ENCODE assay signal across 1 cellular context in the genomic region with DNA sequence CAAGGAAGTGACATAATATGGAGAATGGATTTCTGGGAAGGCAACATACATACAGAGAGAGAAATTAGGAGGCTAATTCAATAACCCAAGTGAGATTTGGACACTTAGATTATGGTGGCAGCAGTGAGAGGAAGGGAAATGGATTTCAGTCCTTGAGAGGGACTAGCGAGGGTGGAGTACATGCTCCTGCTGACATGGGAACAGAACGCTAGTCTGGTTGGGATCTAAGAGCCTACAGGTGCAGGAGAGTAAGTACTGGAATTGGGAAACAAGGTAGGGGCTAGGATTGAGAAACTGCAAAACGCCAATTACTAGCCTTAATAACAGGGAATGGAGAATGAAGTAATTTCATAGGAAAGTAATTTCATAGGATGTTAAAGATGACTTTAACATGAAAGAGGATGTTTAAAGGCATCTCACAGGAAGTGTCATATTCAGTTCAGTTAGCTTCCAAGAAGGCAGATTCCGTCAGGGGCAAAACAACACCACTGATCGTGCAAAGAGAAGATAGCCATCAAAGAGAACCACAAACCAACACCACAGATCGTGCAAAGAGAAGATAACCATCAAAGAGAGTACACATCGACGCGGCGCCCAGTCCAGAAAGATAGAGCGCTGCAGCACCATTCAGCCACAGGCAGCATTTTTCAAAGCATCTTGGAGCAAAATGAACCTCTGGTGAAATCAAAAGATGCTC.
A peak's percentile ranks its signal among the peaks of the same experiment; 100 is the strongest.
TF ChIP-seq lines count a peak whose summit lies in the region.

No MANE protein-coding gene starts in this region.

TF ChIP-seq in K562, 482 proteins besides CTCF, POLR2A, EP300 and RAD21 (continued from another document):
- TF ChIP-seq, protein P1, sequence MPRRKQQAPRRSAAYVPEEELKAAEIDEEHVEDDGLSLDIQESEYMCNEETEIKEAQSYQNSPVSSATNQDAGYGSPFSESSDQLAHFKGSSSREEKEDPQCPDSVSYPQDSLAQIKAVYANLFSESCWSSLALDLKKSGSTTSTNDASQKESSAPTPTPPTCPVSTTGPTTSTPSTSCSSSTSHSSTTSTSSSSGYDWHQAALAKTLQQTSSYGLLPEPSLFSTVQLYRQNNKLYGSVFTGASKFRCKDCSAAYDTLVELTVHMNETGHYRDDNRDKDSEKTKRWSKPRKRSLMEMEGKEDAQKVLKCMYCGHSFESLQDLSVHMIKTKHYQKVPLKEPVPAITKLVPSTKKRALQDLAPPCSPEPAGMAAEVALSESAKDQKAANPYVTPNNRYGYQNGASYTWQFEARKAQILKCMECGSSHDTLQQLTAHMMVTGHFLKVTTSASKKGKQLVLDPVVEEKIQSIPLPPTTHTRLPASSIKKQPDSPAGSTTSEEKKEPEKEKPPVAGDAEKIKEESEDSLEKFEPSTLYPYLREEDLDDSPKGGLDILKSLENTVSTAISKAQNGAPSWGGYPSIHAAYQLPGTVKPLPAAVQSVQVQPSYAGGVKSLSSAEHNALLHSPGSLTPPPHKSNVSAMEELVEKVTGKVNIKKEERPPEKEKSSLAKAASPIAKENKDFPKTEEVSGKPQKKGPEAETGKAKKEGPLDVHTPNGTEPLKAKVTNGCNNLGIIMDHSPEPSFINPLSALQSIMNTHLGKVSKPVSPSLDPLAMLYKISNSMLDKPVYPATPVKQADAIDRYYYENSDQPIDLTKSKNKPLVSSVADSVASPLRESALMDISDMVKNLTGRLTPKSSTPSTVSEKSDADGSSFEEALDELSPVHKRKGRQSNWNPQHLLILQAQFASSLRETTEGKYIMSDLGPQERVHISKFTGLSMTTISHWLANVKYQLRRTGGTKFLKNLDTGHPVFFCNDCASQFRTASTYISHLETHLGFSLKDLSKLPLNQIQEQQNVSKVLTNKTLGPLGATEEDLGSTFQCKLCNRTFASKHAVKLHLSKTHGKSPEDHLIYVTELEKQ (CRISPR knock-in tag; IDR thresholded peaks at IDR 0.05): no peak
- TF ChIP-seq ZNF146 (CRISPR knock-in tag; IDR thresholded peaks at IDR 0.05; ENCODE audit: unreplicated experiment): no peak
- TF ChIP-seq BHLHE40 (IDR thresholded peaks at IDR 0.05; ENCODE audit: low read length): peak; percentile 74
- peak; percentile 88; the same call in 1 of the 2 replicates for TF ChIP-seq ESRRA (IDR thresholded peaks at IDR 0.05; ENCODE audit: borderline replicate concordance, low read depth)
- no peak for TF ChIP-seq BRCA1 (IDR thresholded peaks at IDR 0.05)
- no peak for TF ChIP-seq BRCA1 (CRISPR knock-in tag; IDR thresholded peaks at IDR 0.05)
- peak; percentile 67; the same call in 1 of the 2 replicates for TF ChIP-seq MTA1 (IDR thresholded peaks at IDR 0.05; ENCODE audit: borderline replicate concordance)
- TF ChIP-seq FOXM1 (IDR thresholded peaks at IDR 0.05; ENCODE audit: low read depth): peak; percentile 53; the same call in 1 of the 2 replicates
- TF ChIP-seq FOXM1 (CRISPR knock-in tag; IDR thresholded peaks at IDR 0.05; ENCODE audit: low read depth): no peak
- no peak for TF ChIP-seq PHTF2 (CRISPR knock-in tag; IDR thresholded peaks at IDR 0.05)
